ENCODE assay signal across 8 cellular contexts in the genomic region with DNA sequence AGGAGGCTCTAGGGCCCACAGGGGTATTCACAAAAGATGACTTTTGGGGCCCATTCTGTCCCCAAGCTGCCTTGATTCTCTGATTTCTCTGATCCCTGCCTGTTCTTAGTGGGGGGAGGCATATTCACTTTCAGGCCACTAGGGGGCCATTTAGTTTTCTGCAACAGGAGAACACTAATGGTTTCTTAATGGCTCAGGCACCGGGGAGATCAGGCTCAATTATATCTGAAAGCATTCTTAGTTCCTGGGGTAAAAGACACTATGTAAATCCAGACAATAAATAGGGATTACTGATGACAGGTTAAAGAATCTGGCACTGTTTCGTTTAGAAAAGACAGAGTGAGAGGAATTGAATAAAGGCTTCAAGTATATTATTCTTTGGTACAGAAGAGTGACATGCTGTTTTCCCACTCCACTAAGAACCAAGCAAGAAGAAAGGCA. TPM values are rescaled to one million over a fixed set of nuclear protein-coding genes. Genes with fewer than 3 reads are reported as not detected.
DNase-seq lines count a peak whose midpoint lies in the region; ATAC-seq and TF ChIP-seq lines count a peak whose summit lies in the region.

No MANE protein-coding gene starts in this region.

- peaks cover 2% of the 10 kb centered on the region for H3K27me3 Mint-ChIP-seq in activated B cell treated with CpG ODN at 0.5 μM for 24 hours
- peaks cover 2% of the 10 kb centered on the region for H3K27me3 Mint-ChIP-seq in mesothelial cell of epicardium (ENCODE audit: low read depth)

- ATAC-seq in GM18870 (IDR thresholded peaks at IDR 0.05; ENCODE audit: unreplicated experiment) (peak; percentile 35), activated B cell treated with CpG ODN at 0.5 μM for 24 hours (ENCODE audit: low read depth) (peak; percentile 22), HG03565 (IDR thresholded peaks at IDR 0.05; ENCODE audit: unreplicated experiment) (no peak)

- in situ Hi-C loops in transverse colon (cut with MboI; ENCODE audit: low pct_ligation_motif_present in 1 of 4, low pct_unique_long_range_greater_than_20kb in 1 of 4, low sequenced_read_pairs in 3 of 4): loop anchor here in 1 of 4 donors (25.0 kb wide), 1 partner anchor 91 kb away; a partner anchor contains a TSS

- POLR2A ChIA-PET in activated B cell treated with CpG ODN at 0.5 μM for 24 hours (lab: Charles Lee): interaction anchor here (1.4 to 1.5 kb wide), 2 partner anchors 11 to 12 kb away, joined by 3 read pairs; no protein-coding TSS in a partner anchor

- WGBS in transverse colon (ENCODE audit: low coverage in 1 of 2), 2 donors: 0% methylated on average over 2 of the region's 2 CpGs; no CpG with 5 or more reads in 1 of the 2 donors

- no peaks in the 10 kb centered on the region for H3K9me3 ChIP-seq in transverse colon

- H3K36me3 ChIP-seq in transverse colon: no peaks in the 10 kb centered on the region

- no peaks in the 10 kb centered on the region for H3K27me3 ChIP-seq in transverse colon

- CTCF ChIA-PET in activated B cell treated with CpG ODN at 0.5 μM for 24 hours (lab: Charles Lee): interaction anchor here (0.6 to 20.0 kb wide), 6 partner anchors 8 to 56 kb away, joined by 3 to 310 read pairs (median 10); a partner anchor contains a TSS

- H3K4me1 ChIP-seq in transverse colon: peaks cover 0 to 27% (median 17%) of the 10 kb centered on the region in 4 donors

- DNase-seq in AG20443 (ENCODE audit: low spot score) (peak; percentile 78), NCI-H2227 treated with DMSO at 0.1 percent for 48 hours (lab: John Stamatoyannopoulos, UW) (peak; percentile 59), activated B cell treated with CpG ODN at 0.5 μM for 24 hours (no peak), mesothelial cell of epicardium (ENCODE audit: low spot score in 2 of 2, unreplicated experiment in 2 of 2) (no peak), transverse colon (peak; percentile 65)
- peak; percentile 13 for DNase-seq in effector CD8-positive, alpha-beta T cell (lab: John Stamatoyannopoulos, UW)

- no peak for TF ChIP-seq EP300 in transverse colon (IDR thresholded peaks at IDR 0.05; ENCODE audit: low read depth)

- H3K4me3 Mint-ChIP-seq in activated B cell treated with CpG ODN at 0.5 μM for 24 hours: peak overlapping the region; percentile 5
- no peak overlapping the region for H3K4me3 Mint-ChIP-seq in mesothelial cell of epicardium

- H3K27ac ChIP-seq in transverse colon: peak overlapping the region; percentile 80 to 98 (median 90)

- intact Hi-C loops in activated B cell treated with CpG ODN at 0.5 μM for 24 hours (cut with micrococcal nuclease): loop anchor here (1.0 to 5.0 kb wide), 5 partner anchors 13 to 284 kb away; a partner anchor contains a TSS
- intact Hi-C loops in transverse colon (cut with DNase I; ENCODE audit: low total_unique reads): loop anchor here (1.0 to 10.0 kb wide), 2 partner anchors 38 to 216 kb away; a partner anchor contains a TSS

- no peaks in the 10 kb centered on the region for H3K36me3 Mint-ChIP-seq in activated B cell treated with CpG ODN at 0.5 μM for 24 hours (ENCODE audit: low read depth)
- H3K36me3 Mint-ChIP-seq in mesothelial cell of epicardium: no peaks in the 10 kb centered on the region

- TF ChIP-seq CTCF in activated B cell treated with CpG ODN at 0.5 μM for 24 hours (IDR thresholded peaks at IDR 0.05): peak; percentile 34
- TF ChIP-seq CTCF in mesothelial cell of epicardium (IDR thresholded peaks at IDR 0.05; ENCODE audit: unreplicated experiment): peak; percentile 85
- peak; percentile 84 to 96 (median 90) for TF ChIP-seq CTCF in transverse colon (IDR thresholded peaks at IDR 0.05)

- H3K4me1 Mint-ChIP-seq in activated B cell treated with CpG ODN at 0.5 μM for 24 hours (peaks cover 44% of the 10 kb centered on the region), mesothelial cell of epicardium (peaks cover 34% of the 10 kb centered on the region)

- H3K9me3 Mint-ChIP-seq in activated B cell treated with CpG ODN at 0.5 μM for 24 hours (no peaks in the 10 kb centered on the region), mesothelial cell of epicardium (no peaks in the 10 kb centered on the region)

- H3K27ac Mint-ChIP-seq in activated B cell treated with CpG ODN at 0.5 μM for 24 hours (no peak overlapping the region), mesothelial cell of epicardium (peak overlapping the region; percentile 54)

- no peak for TF ChIP-seq POLR2A in transverse colon (IDR thresholded peaks at IDR 0.05)

- H3K4me3 ChIP-seq in transverse colon: no peak overlapping the region

RNA-seq across cellular contexts. Expression of a gene that starts 2.5 kb away (rescaled TPM):
- total RNA-seq in activated B cell treated with CpG ODN at 0.5 μM for 24 hours (9.5 TPM in 2 replicates), mesothelial cell of epicardium (19.2 to 23.1 TPM (median 21.9 TPM) in 3 replicates), transverse colon (10 to 100 TPM; 14.5 to 62.1 (median 19.4) TPM)

RNA-seq across cellular contexts. Expression of a gene that starts 13.2 kb away (rescaled TPM):
- 109 and 126 TPM in 2 replicates for total RNA-seq in activated B cell treated with CpG ODN at 0.5 μM for 24 hours
- 9.8 to 11.5 TPM (median 10.7 TPM) in 3 replicates for total RNA-seq in mesothelial cell of epicardium
- 100 to 1,000 TPM in 1 of 4 donors, 10 to 100 TPM in 2, 1 to 10 TPM in 1; 5.5 to 143 (median 12.0) TPM for total RNA-seq in transverse colon

RNA-seq across cellular contexts. Expression of a gene that starts 19.8 kb away (rescaled TPM):
- total RNA-seq in activated B cell treated with CpG ODN at 0.5 μM for 24 hours: 0.91 and 2.1 TPM in 2 replicates
- total RNA-seq in mesothelial cell of epicardium: 23.4 to 26.9 TPM (median 26.1 TPM) in 3 replicates
- total RNA-seq in transverse colon: 10 to 100 TPM; 22.0 to 49.4 (median 36.9) TPM

RNA-seq across cellular contexts. Expression of a gene that starts 29.9 kb away (rescaled TPM):
- total RNA-seq in activated B cell treated with CpG ODN at 0.5 μM for 24 hours: not detected in 2 replicates
- 0.93 TPM in 1 of 3 replicates, not detected in the others for total RNA-seq in mesothelial cell of epicardium
- 1,000 to 10,000 TPM; 2,387 to 4,992 (median 3,189) TPM for total RNA-seq in transverse colon

RNA-seq across cellular contexts. Expression of a gene that starts 37.1 kb away (rescaled TPM):
- total RNA-seq in activated B cell treated with CpG ODN at 0.5 μM for 24 hours: 0.38 and 0.39 TPM in 2 replicates
- total RNA-seq in mesothelial cell of epicardium: 0.57 to 0.76 TPM (median 0.64 TPM) in 3 replicates
- 10 to 100 TPM in 2 of 4 donors, 1 to 10 TPM in 2; 8.6 to 12.9 (median 10.9) TPM for total RNA-seq in transverse colon

Comparison
In these comparisons a context has a peak if more than half of its experiments do, and no peak if none do; other contexts are left out.
1. DNase-seq: peak in AG20443 (single experiment), NCI-H2227 treated with DMSO at 0.1 percent for 48 hours (single experiment), effector CD8-positive, alpha-beta T cell (single experiment) and transverse colon (single experiment); none in activated B cell treated with CpG ODN at 0.5 μM for 24 hours (single experiment) and mesothelial cell of epicardium (0 of 2).
2. CTCF ChIP-seq: peak in every context shown above with its lines; median percentile 90 in transverse colon; 85 in mesothelial cell of epicardium; 34 in activated B cell treated with CpG ODN at 0.5 μM for 24 hours.